Comparison of ENCODE assay signal across 28 cellular contexts in the genomic region with DNA sequence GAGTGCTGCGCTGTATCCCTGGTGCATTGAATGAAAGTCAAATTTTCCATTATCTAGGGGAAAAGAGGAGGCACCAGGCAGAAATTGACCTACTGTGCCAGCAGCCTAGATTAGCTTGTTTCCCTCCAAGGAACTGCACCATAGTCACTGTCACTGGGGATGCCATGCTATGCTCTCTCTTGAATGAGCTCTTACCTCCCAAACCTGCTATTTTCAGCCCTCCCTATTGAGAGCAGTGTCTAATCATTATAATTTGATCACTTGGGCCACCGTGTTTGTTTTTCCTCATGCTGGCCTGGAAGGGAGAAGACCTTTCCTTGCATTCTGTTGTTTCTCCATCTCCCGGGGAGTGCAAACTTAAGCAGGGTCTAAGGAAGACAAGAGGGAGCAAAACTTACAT.
"Had no signal": no experiment of that assay in that cellular context is flagged by ENCODE, and none has a peak within 500 bp of the region (broad histone marks: within the 10 kb centered on the region; RNA-seq: fewer than 3 reads in every experiment).

No MANE protein-coding gene starts in this region.

- H3K4me3 Mint-ChIP-seq: activated CD8-positive, alpha-beta T cell treated with anti-CD3 and anti-CD28 coated beads, Interleukin-2, amount 10 ng/mL, durations not matched to agents 7 days and 5 days; activated naive CD4-positive, alpha-beta T cell treated with anti-CD3 and anti-CD28 coated beads, Interleukin-2, amount 50 U/mL, for 24 hours had no signal

- H3K27ac ChIP-seq: breast epithelium, SK-N-MC, WERI-Rb-1 had no signal

- H3K36me3 ChIP-seq: breast epithelium, WERI-Rb-1 had no signal

- ATAC-seq: activated CD8-positive, alpha-beta T cell treated with anti-CD3 and anti-CD28 coated beads, Interleukin-2, amount 10 ng/mL, durations not matched to agents 7 days and 5 days; K562; Panc1; Right ventricle myocardium inferior had no signal

- H3K27ac Mint-ChIP-seq: activated CD8-positive, alpha-beta T cell treated with anti-CD3 and anti-CD28 coated beads, Interleukin-2, amount 10 ng/mL, durations not matched to agents 7 days and 5 days; activated naive CD4-positive, alpha-beta T cell treated with anti-CD3 and anti-CD28 coated beads, Interleukin-2, amount 50 U/mL, for 24 hours had no signal

- H3K4me1 Mint-ChIP-seq: activated naive CD4-positive, alpha-beta T cell treated with anti-CD3 and anti-CD28 coated beads, Interleukin-2, amount 50 U/mL, for 24 hours had no signal

- H3K36me3 Mint-ChIP-seq: activated naive CD4-positive, alpha-beta T cell treated with anti-CD3 and anti-CD28 coated beads, Interleukin-2, amount 50 U/mL, for 24 hours had no signal

- FAIRE-seq: K562 had no signal

- DNase-seq: activated CD4-positive, alpha-beta T cell treated with anti-CD3 and anti-CD28 coated beads for 48 hours; activated CD4-positive, alpha-beta T cell treated with anti-CD3 and anti-CD28 coated beads, Interleukin-2, amount 50 U/mL, for 4 hours; activated CD4-positive, CD25-positive, alpha-beta regulatory T cell treated with anti-CD3 and anti-CD28 coated beads, Interleukin-2, amount 50 U/mL, for 72 hours; activated CD8-positive, alpha-beta memory T cell treated with anti-CD3 and anti-CD28 coated beads, Interleukin-2, amount 50 U/mL, for 48 hours; activated CD8-positive, alpha-beta T cell treated with anti-CD3 and anti-CD28 coated beads, Interleukin-2, amount 10 ng/mL, durations not matched to agents 7 days and 5 days; activated effector memory CD4-positive, alpha-beta T cell treated with Interleukin-2 at 50 U/mL for 16 hours; activated naive CD4-positive, alpha-beta T cell; activated T-cell treated with anti-CD3 and anti-CD28 coated beads, Interleukin-2, amount 50 U/mL, for 1 hour; aorta; caudate nucleus; Karpas-422; MM.1S; NCI-H1105; NCI-H1436; NCI-H187 treated with DMSO at 0.1 percent for 48 hours; NCI-H2081 treated with DMSO at 0.1 percent for 48 hours; NCI-H226; NCI-H526; OCI-M1; RPMI8226; T-helper 1 cell; WERI-Rb-1 had no signal

- H3K27me3 ChIP-seq: breast epithelium had no signal

- H3K4me1 ChIP-seq: breast epithelium had no signal

- H3K4me3 ChIP-seq: breast epithelium, K562, SK-N-MC had no signal
